Comparison of ENCODE assay signal across 9 cellular contexts in genomic region chr11:60756307-60757032, GRCh38. TPM values are rescaled to one million over a fixed set of nuclear protein-coding genes. Genes with fewer than 3 reads are reported as not detected.
A peak's percentile ranks its signal among the peaks of the same experiment; 100 is the strongest.
DNase-seq lines count a peak whose midpoint lies in the region; ATAC-seq and TF ChIP-seq lines count a peak whose summit lies in the region.
"Had no signal": no experiment of that assay in that cellular context is flagged by ENCODE, and none has a peak within 500 bp of the region (broad histone marks: within the 10 kb centered on the region; RNA-seq: fewer than 3 reads in every experiment).

Gene MS4A15 (plus strand): TSS chr11:60756867. CDS start chr11:60763734, 6,867 bp downstream.

- no peak for ATAC-seq in HG03135 (IDR thresholded peaks at IDR 0.05; ENCODE audit: unreplicated experiment)

- no peaks in the 10 kb centered on the region for H3K79me2 ChIP-seq in smooth muscle cell (ENCODE audit: low read depth)

- H3K4me2 ChIP-seq in smooth muscle cell, result no peak within 1 kb of the TSS
- H3K4me2 ChIP-seq: BLaER1 had no signal

- H3K4me1 ChIP-seq in endodermal cell (ENCODE audit: control insufficient read depth, insufficient read depth, low read length), result no peaks in the 10 kb centered on the region
- H3K4me1 ChIP-seq in smooth muscle cell (ENCODE audit: low read depth), result no peaks in the 10 kb centered on the region

- H3K27ac ChIP-seq in endodermal cell (ENCODE audit: low read depth, low read length) (no peak within 1 kb of the TSS), smooth muscle cell (ENCODE audit: low read depth) (no peak within 1 kb of the TSS)
- H3K27ac ChIP-seq: BLaER1 had no signal

- H3K27ac Mint-ChIP-seq in endodermal cell, result no peak within 1 kb of the TSS

- no peaks in the 10 kb centered on the region for H3K27me3 ChIP-seq in endodermal cell (ENCODE audit: control insufficient read depth, insufficient read depth, low read length, poor library complexity, severe bottlenecking)
- peaks cover 3% of the 10 kb centered on the region for H3K27me3 ChIP-seq in smooth muscle cell (ENCODE audit: low read depth)
- H3K27me3 ChIP-seq: BLaER1 had no signal

- peaks cover 5% of the 10 kb centered on the region for H3K4me1 Mint-ChIP-seq in endodermal cell

- no peaks in the 10 kb centered on the region for H3K36me3 ChIP-seq in endodermal cell (ENCODE audit: control insufficient read depth, insufficient read depth, low read length)
- no peaks in the 10 kb centered on the region for H3K36me3 ChIP-seq in smooth muscle cell (ENCODE audit: low read depth)
- H3K36me3 ChIP-seq: BLaER1 had no signal

- H3F3A ChIP-seq in smooth muscle cell (ENCODE audit: low read depth), result no peaks in the 10 kb centered on the region

- H3K9ac ChIP-seq in endodermal cell (ENCODE audit: extremely low read depth, low read length, poor library complexity, severe bottlenecking) (no peak within 1 kb of the TSS), smooth muscle cell (ENCODE audit: low read depth) (no peak within 1 kb of the TSS)
- H3K9ac ChIP-seq: BLaER1 had no signal

- H3K4me3 Mint-ChIP-seq in endodermal cell, result no peak within 1 kb of the TSS

- TF ChIP-seq CTCF in endodermal cell (conservative IDR thresholded peaks at IDR 0.05) (peak; percentile 75), smooth muscle cell (IDR thresholded peaks at IDR 0.05; ENCODE audit: borderline replicate concordance, insufficient read depth, poor library complexity, severe bottlenecking) (peak; percentile 15)

- WGBS in endodermal cell (ENCODE audit: insufficient coverage in 1 of 2, insufficient read length in 1 of 2), 2 experiments, result 72 to 76% methylated on average over 13 to 14 of the region's 14 CpGs
- WGBS in smooth muscle cell (ENCODE audit: low lambda C conversion rate), result 62% methylated on average over 14 of the region's 14 CpGs

- DNase-seq in NCI-H2171 treated with DMSO at 0.1 percent for 48 hours (lab: John Stamatoyannopoulos, UW), result peak; percentile 38
- no peak for DNase-seq in NCI-H2171 (lab: John Stamatoyannopoulos, UW)
- DNase-seq in NCI-H524 treated with DMSO at 0.1 percent for 48 hours (lab: John Stamatoyannopoulos, UW), result peak; percentile 11
- DNase-seq in endodermal cell, result peak; percentile 64
- DNase-seq in smooth muscle cell (lab: John Stamatoyannopoulos, UW; ENCODE audit: unreplicated experiment), result no peak
- DNase-seq in effector CD4-positive, alpha-beta T cell, result no peak
- DNase-seq in superior temporal gyrus (ENCODE audit: extremely low spot score), result no peak

- H3K4me3 ChIP-seq in endodermal cell (ENCODE audit: low read length) (no peak within 1 kb of the TSS), smooth muscle cell (no peak within 1 kb of the TSS)
- H3K4me3 ChIP-seq: BLaER1 had no signal

- no peaks in the 10 kb centered on the region for H3K36me3 Mint-ChIP-seq in endodermal cell (ENCODE audit: low read depth)

- H3K27me3 Mint-ChIP-seq in endodermal cell (ENCODE audit: insufficient read depth), result no peaks in the 10 kb centered on the region

- peaks cover 3% of the 10 kb centered on the region for H3K9me3 Mint-ChIP-seq in endodermal cell

- H2AFZ ChIP-seq in smooth muscle cell (ENCODE audit: low read depth), result no peak within 1 kb of the TSS

- no peaks in the 10 kb centered on the region for H4K20me1 ChIP-seq in smooth muscle cell (ENCODE audit: low read depth)
- H4K20me1 ChIP-seq: BLaER1 had no signal

- H3K9me3 ChIP-seq in endodermal cell (ENCODE audit: control insufficient read depth, low read length) (no peaks in the 10 kb centered on the region), smooth muscle cell (replicated peaks; ENCODE audit: low read depth) (no peaks in the 10 kb centered on the region)
- H3K9me3 ChIP-seq: BLaER1 had no signal

RNA-seq across cellular contexts. Expression of gene MS4A15, which starts in this region (rescaled TPM):
- not detected for total RNA-seq in endodermal cell
- polyA plus RNA-seq in endodermal cell (2013, experiment 1 of 2), result not detected
- not detected for polyA plus RNA-seq in endodermal cell (2013, experiment 2 of 2)
- not detected in 2 replicates for total RNA-seq in smooth muscle cell
- not detected in 2 replicates for polyA plus RNA-seq in smooth muscle cell

Comparison
In these comparisons a context has a peak if more than half of its experiments do, and no peak if none do; other contexts are left out.
1. DNase-seq: peak in NCI-H2171 treated with DMSO at 0.1 percent for 48 hours (single experiment) and NCI-H524 treated with DMSO at 0.1 percent for 48 hours (single experiment); none in NCI-H2171 (single experiment), smooth muscle cell (single experiment), effector CD4-positive, alpha-beta T cell (single experiment) and superior temporal gyrus (single experiment).
2. Peak in DNase-seq in endodermal cell; RNA of the gene not detected or under 1 TPM.